8 cellular contexts compared by ENCODE assay signal in the genomic region with DNA sequence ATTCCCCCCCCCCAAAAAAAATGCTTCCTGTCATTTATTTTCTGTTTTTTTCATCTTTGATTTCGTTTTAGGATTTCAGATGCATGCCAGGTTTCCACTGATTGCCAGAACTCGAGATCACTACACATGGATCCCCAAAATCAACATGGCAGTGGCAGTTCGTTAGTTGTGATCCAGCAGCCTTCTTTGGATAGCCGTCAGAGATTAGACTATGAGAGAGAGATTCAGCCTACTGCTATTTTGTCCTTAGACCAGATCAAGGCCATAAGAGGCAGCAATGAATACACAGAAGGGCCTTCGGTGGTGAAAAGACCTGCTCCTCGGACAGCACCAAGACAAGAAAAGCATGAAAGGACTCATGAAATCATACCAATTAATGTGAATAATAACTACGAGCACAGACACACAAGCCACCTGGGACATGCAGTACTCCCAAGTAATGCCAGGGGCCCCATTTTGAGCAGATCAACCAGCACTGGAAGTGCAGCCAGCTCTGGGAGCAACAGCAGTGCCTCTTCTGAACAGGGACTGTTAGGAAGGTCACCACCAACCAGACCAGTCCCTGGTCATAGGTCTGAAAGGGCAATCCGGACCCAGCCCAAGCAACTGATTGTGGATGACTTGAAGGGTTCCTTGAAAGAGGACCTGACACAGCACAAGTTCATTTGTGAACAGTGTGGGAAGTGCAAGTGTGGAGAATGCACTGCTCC. TPM values are rescaled to one million over a fixed set of nuclear protein-coding genes. Genes with fewer than 3 reads are reported as not detected.
A peak's percentile ranks its signal among the peaks of the same experiment; 100 is the strongest.
DNase-seq lines count a peak whose midpoint lies in the region; ATAC-seq and TF ChIP-seq lines count a peak whose summit lies in the region.

No MANE protein-coding gene starts in this region.

- H3K79me2 ChIP-seq in Loucy (ENCODE audit: insufficient read depth, low read length) (peaks cover 100% of the 10 kb centered on the region), hepatocyte (peaks cover 64% of the 10 kb centered on the region), Karpas-422 (ENCODE audit: low read length) (no peaks in the 10 kb centered on the region)

- H3K9me3 ChIP-seq in Loucy (ENCODE audit: insufficient read depth, low read depth, low read length) (no peaks in the 10 kb centered on the region), hepatocyte (ENCODE audit: low read depth) (no peaks in the 10 kb centered on the region), skeletal muscle satellite cell (replicated peaks; ENCODE audit: low read length) (no peaks in the 10 kb centered on the region), Karpas-422 (ENCODE audit: low read length) (no peaks in the 10 kb centered on the region)

- H2AFZ ChIP-seq in Loucy (ENCODE audit: low read length), result no peak overlapping the region
- H2AFZ ChIP-seq in hepatocyte, result no peak overlapping the region
- H2AFZ ChIP-seq in Karpas-422 (ENCODE audit: low read length), result no peak overlapping the region

- peak overlapping the region; percentile 84 for H3K4me3 Mint-ChIP-seq in activated naive CD8-positive, alpha-beta T cell treated with anti-CD3 and anti-CD28 coated beads for 36 hours

- H3K27me3 ChIP-seq in Loucy (ENCODE audit: insufficient read depth, low read length, poor library complexity, severe bottlenecking) (peaks cover 11% of the 10 kb centered on the region), hepatocyte (no peaks in the 10 kb centered on the region), skeletal muscle satellite cell (ENCODE audit: control insufficient read depth, insufficient read depth, low read length) (no peaks in the 10 kb centered on the region), Karpas-422 (ENCODE audit: low read length) (no peaks in the 10 kb centered on the region)

- peak overlapping the region; percentile 78 for H3K4me3 ChIP-seq in Loucy (ENCODE audit: low read length, poor library complexity, severe bottlenecking)
- H3K4me3 ChIP-seq in hepatocyte, result no peak overlapping the region
- peak overlapping the region; percentile 82 for H3K4me3 ChIP-seq in skeletal muscle satellite cell (ENCODE audit: low read length)
- H3K4me3 ChIP-seq in Karpas-422 (ENCODE audit: low read length), result no peak overlapping the region

- H3K36me3 Mint-ChIP-seq in activated naive CD8-positive, alpha-beta T cell treated with anti-CD3 and anti-CD28 coated beads for 36 hours, result peaks cover 81% of the 10 kb centered on the region

- peak overlapping the region; percentile 89 for H3K9ac ChIP-seq in Loucy (ENCODE audit: low read depth, low read length, poor library complexity, severe bottlenecking)
- H3K9ac ChIP-seq in skeletal muscle satellite cell (ENCODE audit: low read depth, low read length), result no peak overlapping the region
- no peak overlapping the region for H3K9ac ChIP-seq in Karpas-422 (ENCODE audit: low read length)

- H3K9me2 ChIP-seq in Loucy (replicated peaks; ENCODE audit: low read depth, low read length) (no peaks in the 10 kb centered on the region), hepatocyte (replicated peaks; ENCODE audit: insufficient read depth) (no peaks in the 10 kb centered on the region), Karpas-422 (replicated peaks; ENCODE audit: insufficient read depth, low read length) (no peaks in the 10 kb centered on the region)

- peaks cover 41% of the 10 kb centered on the region for H3K4me1 Mint-ChIP-seq in activated naive CD8-positive, alpha-beta T cell treated with anti-CD3 and anti-CD28 coated beads for 36 hours

- no peaks in the 10 kb centered on the region for H3F3A ChIP-seq in Loucy (ENCODE audit: low read depth)

- H3K9me3 Mint-ChIP-seq in activated naive CD8-positive, alpha-beta T cell treated with anti-CD3 and anti-CD28 coated beads for 36 hours, result peaks cover 1% of the 10 kb centered on the region

- peak overlapping the region; percentile 89 for H3K4me2 ChIP-seq in Loucy (ENCODE audit: low read depth, low read length, poor library complexity, severe bottlenecking)
- H3K4me2 ChIP-seq in hepatocyte, result peak overlapping the region; percentile 95
- peak overlapping the region; percentile 92 for H3K4me2 ChIP-seq in skeletal muscle satellite cell (ENCODE audit: low read length)
- H3K4me2 ChIP-seq in Karpas-422 (ENCODE audit: low read depth, low read length, poor library complexity, severe bottlenecking), result no peak overlapping the region

- H3K27ac ChIP-seq in hepatocyte (no peak overlapping the region), Karpas-422 (ENCODE audit: low read length) (no peak overlapping the region)

- peaks cover 78% of the 10 kb centered on the region for H4K20me1 ChIP-seq in Loucy (ENCODE audit: insufficient read depth, low read length, poor library complexity, severe bottlenecking)
- no peaks in the 10 kb centered on the region for H4K20me1 ChIP-seq in hepatocyte (ENCODE audit: insufficient read depth, poor library complexity, severe bottlenecking)
- no peaks in the 10 kb centered on the region for H4K20me1 ChIP-seq in Karpas-422 (ENCODE audit: insufficient read depth, low read depth, low read length)

- DNase-seq in activated naive CD8-positive, alpha-beta T cell treated with anti-CD3 and anti-CD28 coated beads for 36 hours, result no peak
- DNase-seq in hepatocyte (ENCODE audit: low spot score) (no peak), NCI-H226 (no peak), left lobe of liver (ENCODE audit: low spot score) (no peak), Karpas-422 (no peak)

- peaks cover 47% of the 10 kb centered on the region for H3K4me1 ChIP-seq in Loucy (ENCODE audit: insufficient read depth, low read length, poor library complexity, severe bottlenecking)
- peaks cover 11% of the 10 kb centered on the region for H3K4me1 ChIP-seq in hepatocyte (ENCODE audit: insufficient read depth)
- peaks cover 18% of the 10 kb centered on the region for H3K4me1 ChIP-seq in skeletal muscle satellite cell (ENCODE audit: control insufficient read depth, insufficient read depth, low read length)
- peaks cover 3% of the 10 kb centered on the region; the same call in 1 of the 2 replicates for H3K4me1 ChIP-seq in Karpas-422 (ENCODE audit: low read length)

- no peaks in the 10 kb centered on the region for H3K27me3 Mint-ChIP-seq in activated naive CD8-positive, alpha-beta T cell treated with anti-CD3 and anti-CD28 coated beads for 36 hours

- no peak for ATAC-seq in left lobe of liver
- ATAC-seq in GM21528 (IDR thresholded peaks at IDR 0.05; ENCODE audit: low FRiP score, unreplicated experiment), result no peak

- 90% methylated on average over 8 of the region's 8 CpGs for WGBS in hepatocyte (ENCODE audit: low lambda C conversion rate, missing lambda C conversion rate)

- peaks cover 48% of the 10 kb centered on the region for H3K36me3 ChIP-seq in Loucy (ENCODE audit: insufficient read depth, low read length)
- H3K36me3 ChIP-seq in hepatocyte (replicated peaks; ENCODE audit: insufficient read depth, low read depth), result no peaks in the 10 kb centered on the region
- H3K36me3 ChIP-seq in skeletal muscle satellite cell (ENCODE audit: insufficient read depth, low read length), result peaks cover 17% of the 10 kb centered on the region
- H3K36me3 ChIP-seq in Karpas-422 (ENCODE audit: insufficient read depth, low read length), result no peaks in the 10 kb centered on the region

- TF ChIP-seq CTCF in Loucy (conservative IDR thresholded peaks at IDR 0.05; ENCODE audit: low read length) (no peak), hepatocyte (IDR thresholded peaks at IDR 0.05; ENCODE audit: poor library complexity) (no peak)

- H3K27ac Mint-ChIP-seq in activated naive CD8-positive, alpha-beta T cell treated with anti-CD3 and anti-CD28 coated beads for 36 hours, result peak overlapping the region; percentile 79

RNA-seq across cellular contexts. Expression of a gene that starts 5.0 kb away (rescaled TPM):
- 10 to 100 TPM; 91.1 to 93.0 TPM for total RNA-seq in activated naive CD8-positive, alpha-beta T cell treated with anti-CD3 and anti-CD28 coated beads for 36 hours
- total RNA-seq in hepatocyte, result 37.7 and 43.9 TPM in 2 replicates
- 36.7 and 40.1 TPM in 2 replicates for polyA plus RNA-seq in hepatocyte
- total RNA-seq in skeletal muscle satellite cell (2012; rRNA removed), result 6.6 and 14.9 TPM in 2 replicates
- total RNA-seq in left lobe of liver, result 15.0 TPM
- not detected in 2 replicates for total RNA-seq in Karpas-422 (2014; rRNA removed; shearing (Covaris generic); ENCODE audit: low replicate concordance)

Comparison
In these comparisons a context has a peak if more than half of its experiments do, and no peak if none do; other contexts are left out.
1. H3K4me3 ChIP-seq: peak in Loucy (single experiment) and skeletal muscle satellite cell (single experiment); none in hepatocyte (single experiment) and Karpas-422 (single experiment).
2. RNA of a gene that starts 5.0 kb away (total RNA-seq): 91.1 to 93.0 TPM in activated naive CD8-positive, alpha-beta T cell treated with anti-CD3 and anti-CD28 coated beads for 36 hours, 37.7 to 43.9 TPM in hepatocyte and 15.0 TPM in left lobe of liver (single experiment); not detected in Karpas-422; every median in the first group is over 10 times any median in the second.